11 cellular contexts compared by ENCODE assay signal in the genomic region with DNA sequence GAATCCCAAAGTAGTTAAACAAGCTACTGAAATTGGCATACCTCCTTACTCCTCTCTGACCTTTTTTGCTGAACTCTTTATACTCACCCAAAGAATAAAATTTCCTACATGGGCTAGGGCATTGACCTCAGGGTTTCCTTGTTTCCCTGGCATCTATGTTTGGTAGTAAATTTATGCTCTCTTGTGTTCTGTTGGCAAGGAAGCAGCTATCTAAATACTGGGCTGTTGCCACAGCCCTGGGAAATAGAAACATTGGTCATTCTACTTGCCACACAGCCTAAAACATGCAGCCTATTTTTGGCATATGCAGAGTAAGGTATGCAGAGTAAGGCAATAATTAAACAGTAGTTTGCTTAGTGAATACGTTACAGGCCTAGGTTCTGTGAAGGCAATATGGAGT.
DNase-seq lines count a peak whose midpoint lies in the region; ATAC-seq and TF ChIP-seq lines count a peak whose summit lies in the region.
"Had no signal": no experiment of that assay in that cellular context is flagged by ENCODE, and none has a peak within 500 bp of the region (broad histone marks: within the 10 kb centered on the region; RNA-seq: fewer than 3 reads in every experiment).

No MANE protein-coding gene starts in this region.

- no peak overlapping the region for H3K4me3 ChIP-seq in esophagus muscularis mucosa
- H3K4me3 ChIP-seq in mesenchymal stem cell (ENCODE audit: insufficient read depth in 1 of 2, low read depth in 1 of 2, low read length in 2 of 2): no peak overlapping the region

- no peak overlapping the region for H2BK12ac ChIP-seq in mesenchymal stem cell (ENCODE audit: low read length in 2 of 2)

- ATAC-seq in HG03432 (IDR thresholded peaks at IDR 0.05; ENCODE audit: unreplicated experiment): no peak
- no peak for ATAC-seq in GM19328 (IDR thresholded peaks at IDR 0.05; ENCODE audit: unreplicated experiment)
- ATAC-seq: naive thymus-derived CD8-positive, alpha-beta T cell had no signal

- peaks cover 16 to 55% (median 42%) of the 10 kb centered on the region in 4 donors for H3K4me1 ChIP-seq in esophagus muscularis mucosa
- H3K4me1 ChIP-seq in mesenchymal stem cell (ENCODE audit: control insufficient read depth, insufficient read depth, low read depth, low read length): peaks cover 2% of the 10 kb centered on the region

- no peak overlapping the region for H2AK5ac ChIP-seq in mesenchymal stem cell (ENCODE audit: low read length, severe bottlenecking)

- H4K91ac ChIP-seq in mesenchymal stem cell (ENCODE audit: low read length): no peak overlapping the region

- H4K8ac ChIP-seq in mesenchymal stem cell (ENCODE audit: low read length): no peak overlapping the region

- no peak for TF ChIP-seq CTCF in esophagus muscularis mucosa (IDR thresholded peaks at IDR 0.05)

- H3K4me2 ChIP-seq in mesenchymal stem cell (ENCODE audit: low read length, poor library complexity, severe bottlenecking): no peak overlapping the region

- H3K27me3 ChIP-seq in esophagus muscularis mucosa (no peaks in the 10 kb centered on the region), mesenchymal stem cell (ENCODE audit: control insufficient read depth in 1 of 2, insufficient read depth in 1 of 2, low read length in 2 of 2) (no peaks in the 10 kb centered on the region)

- H3K79me1 ChIP-seq in mesenchymal stem cell (replicated peaks; ENCODE audit: low read length, poor library complexity, severe bottlenecking): no peaks in the 10 kb centered on the region

- DNase-seq in COLO668 (lab: John Stamatoyannopoulos, UW; ENCODE audit: unreplicated experiment) (peak; percentile 41), NCI-H1092 treated with DMSO at 0.1 percent for 48 hours (lab: John Stamatoyannopoulos, UW) (peak; percentile 14), esophagus muscularis mucosa (ENCODE audit: extremely low spot score) (no peak), mesenchymal stem cell (peak; percentile 76), ecto neural progenitor cell (ENCODE audit: low spot score) (no peak)
- DNase-seq in activated CD8-positive, alpha-beta memory T cell treated with anti-CD3 and anti-CD28 coated beads, Interleukin-2, amount 50 U/mL, for 4 hours: no peak
- DNase-seq: KG1; naive thymus-derived CD8-positive, alpha-beta T cell had no signal

- no peak overlapping the region for H3K14ac ChIP-seq in mesenchymal stem cell (ENCODE audit: low read length in 2 of 2)

- no peak overlapping the region for H2AFZ ChIP-seq in mesenchymal stem cell (ENCODE audit: low read depth, low read length)

- H3K9me3 ChIP-seq in esophagus muscularis mucosa: no peaks in the 10 kb centered on the region
- H3K9me3 ChIP-seq in mesenchymal stem cell (ENCODE audit: control insufficient read depth, low read length): no peaks in the 10 kb centered on the region

- no peak overlapping the region for H3K23ac ChIP-seq in mesenchymal stem cell (ENCODE audit: low read length in 2 of 2)

- WGBS in esophagus muscularis mucosa: 29% methylated on average over 1 of the region's 1 CpG
- 33% methylated on average over 1 of the region's 1 CpG for WGBS in mesenchymal stem cell

- H3K18ac ChIP-seq in mesenchymal stem cell (ENCODE audit: low read depth in 1 of 2, low read length in 2 of 2): no peak overlapping the region

- no peak for TF ChIP-seq EP300 in esophagus muscularis mucosa (IDR thresholded peaks at IDR 0.05)

- H2BK15ac ChIP-seq in mesenchymal stem cell (ENCODE audit: low read depth, poor library complexity, severe bottlenecking): no peak overlapping the region

- H3K36me3 ChIP-seq in esophagus muscularis mucosa (no peaks in the 10 kb centered on the region), mesenchymal stem cell (ENCODE audit: control insufficient read depth in 1 of 2, insufficient read depth in 2 of 2, low read depth in 1 of 2, low read length in 2 of 2) (no peaks in the 10 kb centered on the region)

- H2BK120ac ChIP-seq in mesenchymal stem cell (ENCODE audit: low read depth, low read length): no peak overlapping the region

- H2BK5ac ChIP-seq in mesenchymal stem cell (ENCODE audit: low read depth, low read length, poor library complexity, severe bottlenecking): no peak overlapping the region

- no peak overlapping the region for H3K9ac ChIP-seq in mesenchymal stem cell (ENCODE audit: low read length)

- no peak overlapping the region for H3K4ac ChIP-seq in mesenchymal stem cell (ENCODE audit: low read depth in 1 of 2, low read length in 2 of 2)

- no peak for TF ChIP-seq POLR2A in esophagus muscularis mucosa (IDR thresholded peaks at IDR 0.05; ENCODE audit: low read depth)

- H3K27ac ChIP-seq in esophagus muscularis mucosa (replicated peaks in 1 of 4) (peak overlapping the region; percentile 5 to 68 (median 52)), mesenchymal stem cell (ENCODE audit: low read length, poor library complexity, severe bottlenecking) (no peak overlapping the region)
- H3K27ac ChIP-seq: C4-2B had no signal

- intact Hi-C loops in esophagus muscularis mucosa (cut with DNase I): no loop called here

Comparison
In these comparisons a context has a peak if more than half of its experiments do, and no peak if none do; other contexts are left out.
1. DNase-seq: peak in COLO668 (single experiment), NCI-H1092 treated with DMSO at 0.1 percent for 48 hours (single experiment) and mesenchymal stem cell (single experiment); none in esophagus muscularis mucosa (single experiment), ecto neural progenitor cell (single experiment) and activated CD8-positive, alpha-beta memory T cell treated with anti-CD3 and anti-CD28 coated beads, Interleukin-2, amount 50 U/mL, for 4 hours (single experiment).